In the genomic region with DNA sequence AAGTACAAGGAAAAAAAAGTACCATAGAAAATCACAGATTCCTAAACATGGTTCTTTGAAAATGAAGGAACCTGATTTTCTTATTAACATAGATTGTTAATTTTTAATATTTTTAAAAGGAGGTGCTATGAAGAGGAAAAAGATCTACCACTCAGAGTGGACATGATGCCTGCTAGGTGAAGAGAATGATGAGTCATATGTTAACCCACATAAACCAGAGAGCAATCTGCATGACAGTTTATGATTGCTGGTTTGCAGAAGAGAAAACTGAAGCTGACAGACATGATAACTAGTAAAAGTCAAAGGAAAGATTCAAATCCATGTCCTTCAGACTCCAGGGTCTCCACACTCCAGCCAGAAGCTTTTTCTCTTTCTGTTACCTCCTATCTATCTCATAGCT, we compare ENCODE assay signal across 18 cellular contexts.
DNase-seq lines count a peak whose midpoint lies in the region; ATAC-seq, FAIRE-seq and TF ChIP-seq lines count a peak whose summit lies in the region.
"Had no signal": no experiment of that assay in that cellular context is flagged by ENCODE, and none has a peak within 500 bp of the region (broad histone marks: within the 10 kb centered on the region; RNA-seq: fewer than 3 reads in every experiment).

No MANE protein-coding gene starts in this region.

- FAIRE-seq in D721Med (lab: Jason Lieb, UNC) = no peak

- BruUV-seq in A673 (replicated peaks; lab: Mats Ljungman, UMichigan) = no TSS peak

- H3K36me3 ChIP-seq in A673 (ENCODE audit: insufficient read depth, low read length, poor library complexity, severe bottlenecking) = no peaks in the 10 kb centered on the region

- POLR2A ChIA-PET in A673 (lab: Charles Lee; ENCODE audit: low non-redundant PET) = interaction anchor here (0.6 kb wide), 1 partner anchor 8 kb away, joined by 7 read pairs; no protein-coding TSS in a partner anchor

- peaks cover 16% of the 10 kb centered on the region for H3K4me1 ChIP-seq in A673 (ENCODE audit: insufficient read depth, low read length, poor library complexity, severe bottlenecking)

- peaks cover 0 to 3% (median 1%) of the 10 kb centered on the region in 3 donors for H3K27me3 Mint-ChIP-seq in immature natural killer cell (ENCODE audit: low read depth in 3 of 3)
- H3K27me3 Mint-ChIP-seq: T-cell had no signal

- in situ Hi-C loops in G401 (cut with HindIII; ENCODE audit: low sequenced_read_pairs) = no loop called here

- H3K27ac ChIP-seq in A673 (ENCODE audit: low read depth, low read length, poor library complexity, severe bottlenecking) = no peak overlapping the region

- TF ChIP-seq POLR2A in GM18505 (IDR thresholded peaks at IDR 0.05; ENCODE audit: borderline replicate concordance, extremely low read depth, insufficient read depth, insufficient read length) = no peak

- intact Hi-C loops in A673 (cut with micrococcal nuclease; ENCODE audit: unreplicated experiment) = no loop called here

- H3K27ac Mint-ChIP-seq in immature natural killer cell = no peak overlapping the region
- H3K27ac Mint-ChIP-seq: activated naive CD4-positive, alpha-beta T cell treated with anti-CD3 and anti-CD28 coated beads for 36 hours; T-cell had no signal

- CTCF ChIA-PET in A673 (lab: Charles Lee) = no interaction called here

- H3K9me3 Mint-ChIP-seq in immature natural killer cell = peaks cover 0 to 40% (median 12%) of the 10 kb centered on the region in 6 donors

- DNase-seq in A673 (ENCODE audit: low spot score) (no peak), immature natural killer cell (no peak), D721Med (ENCODE audit: insufficient read length, low spot score) (no peak), G401 (ENCODE audit: low spot score) (no peak)
- DNase-seq: activated CD8-positive, alpha-beta memory T cell treated with anti-CD3 and anti-CD28 coated beads for 24 hours; activated naive CD4-positive, alpha-beta T cell treated with anti-CD3 and anti-CD28 coated beads for 36 hours; central memory CD4-positive, alpha-beta T cell; DMS79 treated with DMSO at 0.1 percent for 48 hours; hippocampal formation; Karpas-422; NCI-H1930; occipital lobe; T-cell had no signal

- TF ChIP-seq CTCF in A673 (conservative IDR thresholded peaks at IDR 0.05; ENCODE audit: low read depth, low read length) (no peak), D721Med (IDR thresholded peaks at IDR 0.05; ENCODE audit: insufficient read depth, missing control alignments) (no peak)

- H3K27me3 ChIP-seq in A673 (replicated peaks; ENCODE audit: insufficient read depth, low read depth, low read length, poor library complexity) = no peaks in the 10 kb centered on the region

- H3K9me3 ChIP-seq in A673 (ENCODE audit: low read depth, low read length, poor library complexity, severe bottlenecking) = no peaks in the 10 kb centered on the region

- H3K4me1 Mint-ChIP-seq in immature natural killer cell = no peaks in the 10 kb centered on the region
- H3K4me1 Mint-ChIP-seq: T-cell had no signal

- H3K4me3 Mint-ChIP-seq in immature natural killer cell = no peak overlapping the region
- H3K4me3 Mint-ChIP-seq: activated naive CD4-positive, alpha-beta T cell treated with anti-CD3 and anti-CD28 coated beads for 36 hours; T-cell had no signal

- no peaks in the 10 kb centered on the region for H3K36me3 Mint-ChIP-seq in immature natural killer cell
- H3K36me3 Mint-ChIP-seq: T-cell had no signal

- peak; percentile 81 for ATAC-seq in GM18505 (IDR thresholded peaks at IDR 0.05; ENCODE audit: unreplicated experiment)
- ATAC-seq in GM19438 (IDR thresholded peaks at IDR 0.05; ENCODE audit: low read depth, unreplicated experiment) = peak; percentile 62
- ATAC-seq in HG02840 (IDR thresholded peaks at IDR 0.05; ENCODE audit: low FRiP score, unreplicated experiment) = peak; percentile 84
- ATAC-seq in HG03558 (IDR thresholded peaks at IDR 0.05; ENCODE audit: extremely low read depth, unreplicated experiment) = peak; percentile 89
- ATAC-seq: T-cell had no signal

- no peak overlapping the region for H3K4me3 ChIP-seq in A673 (ENCODE audit: low read depth, low read length, poor library complexity, severe bottlenecking)
- H3K4me3 ChIP-seq: lung had no signal
